In genomic region chrY:20780104-20780654, GRCh38 we compare ENCODE assay signal across 34 cellular contexts. TPM values are rescaled to one million over a fixed set of nuclear protein-coding genes. Genes with fewer than 3 reads are reported as not detected.
"Had no signal": no experiment of that assay in that cellular context is flagged by ENCODE, and none has a peak within 500 bp of the region (broad histone marks: within the 10 kb centered on the region; RNA-seq: fewer than 3 reads in every experiment).

No MANE protein-coding gene starts in this region.

- H3K9me3 Mint-ChIP-seq: activated CD4-positive, alpha-beta memory T cell treated with anti-CD3 and anti-CD28 coated beads for 36 hours; activated naive CD4-positive, alpha-beta T cell treated with anti-CD3 and anti-CD28 coated beads, Interleukin-2, amount 50 U/mL, for 24 hours; activated T-helper 1 cell treated with anti-CD3 and anti-CD28 coated beads, Interleukin-12 subunit alpha, Interleukin-12 subunit beta, Interleukin-2, Interleukin-4 antibody, amounts not matched to agents 30 ng/mL and 10 ng/mL and 1 ng/mL, durations not matched to agents 14 hours and 24 hours and 36 hours had no signal

- H3K4me1 ChIP-seq: adrenal gland, body of pancreas, colonic mucosa, esophagus squamous epithelium, gastroesophageal sphincter, heart right ventricle had no signal

- H3K4me3 ChIP-seq: adrenal gland, body of pancreas, colonic mucosa, esophagus squamous epithelium, gastroesophageal sphincter, heart right ventricle had no signal

- H3K27me3 ChIP-seq: adrenal gland, body of pancreas, colonic mucosa, esophagus squamous epithelium, gastroesophageal sphincter, heart right ventricle had no signal

- ATAC-seq: activated CD8-positive, alpha-beta memory T cell treated with anti-CD3 and anti-CD28 coated beads, Interleukin-2, amount 10 ng/mL, durations not matched to agents 7 days and 5 days; activated CD8-positive, alpha-beta T cell treated with anti-CD3 and anti-CD28 coated beads, Interleukin-2, amount 10 ng/mL, durations not matched to agents 7 days and 5 days; body of pancreas; gastroesophageal sphincter; WTC11 had no signal

- H3K36me3 ChIP-seq: adrenal gland, colonic mucosa, esophagus squamous epithelium, gastroesophageal sphincter, heart right ventricle had no signal

- H3K27ac Mint-ChIP-seq: activated CD4-positive, alpha-beta memory T cell treated with anti-CD3 and anti-CD28 coated beads for 36 hours; activated CD4-positive, alpha-beta T cell treated with anti-CD3 and anti-CD28 coated beads, Interleukin-2, amount 10 ng/mL, durations not matched to agents 24 days and 14 days; activated CD8-positive, alpha-beta memory T cell treated with anti-CD3 and anti-CD28 coated beads, Interleukin-2, amount 10 ng/mL, durations not matched to agents 7 days and 5 days; activated CD8-positive, alpha-beta T cell treated with anti-CD3 and anti-CD28 coated beads, Interleukin-2, amount 10 ng/mL, durations not matched to agents 7 days and 5 days; activated naive CD4-positive, alpha-beta T cell treated with anti-CD3 and anti-CD28 coated beads, Interleukin-2, amount 50 U/mL, for 24 hours; activated T-helper 1 cell treated with anti-CD3 and anti-CD28 coated beads, Interleukin-12 subunit alpha, Interleukin-12 subunit beta, Interleukin-2, Interleukin-4 antibody, amounts not matched to agents 30 ng/mL and 10 ng/mL and 1 ng/mL, durations not matched to agents 14 hours and 24 hours and 36 hours; activated T-helper 2 cell treated with anti-CD3 and anti-CD28 coated beads, Interferon-gamma antibody, Interleukin-2, Interleukin-4, amounts not matched to agents 10 μg/mL and 5 μg/mL and 100 μg/mL, durations not matched to agents 14 hours and 24 hours and 36 hours; WTC11 had no signal

- H3K27ac ChIP-seq: adrenal gland, body of pancreas, colonic mucosa, epithelial cell of prostate, esophagus squamous epithelium, gastroesophageal sphincter, heart right ventricle had no signal

- H3K4me3 Mint-ChIP-seq: activated CD4-positive, alpha-beta memory T cell treated with anti-CD3 and anti-CD28 coated beads for 36 hours; activated CD4-positive, alpha-beta T cell treated with anti-CD3 and anti-CD28 coated beads, Interleukin-2, amount 10 ng/mL, durations not matched to agents 24 days and 14 days; activated CD8-positive, alpha-beta memory T cell treated with anti-CD3 and anti-CD28 coated beads, Interleukin-2, amount 10 ng/mL, durations not matched to agents 7 days and 5 days; activated CD8-positive, alpha-beta T cell treated with anti-CD3 and anti-CD28 coated beads, Interleukin-2, amount 10 ng/mL, durations not matched to agents 7 days and 5 days; activated naive CD4-positive, alpha-beta T cell treated with anti-CD3 and anti-CD28 coated beads, Interleukin-2, amount 50 U/mL, for 24 hours; activated T-helper 1 cell treated with anti-CD3 and anti-CD28 coated beads, Interleukin-12 subunit alpha, Interleukin-12 subunit beta, Interleukin-2, Interleukin-4 antibody, amounts not matched to agents 30 ng/mL and 10 ng/mL and 1 ng/mL, durations not matched to agents 14 hours and 24 hours and 36 hours; WTC11 had no signal

- H3K36me3 Mint-ChIP-seq: activated CD4-positive, alpha-beta memory T cell treated with anti-CD3 and anti-CD28 coated beads for 36 hours; activated naive CD4-positive, alpha-beta T cell treated with anti-CD3 and anti-CD28 coated beads, Interleukin-2, amount 50 U/mL, for 24 hours had no signal

- DNase-seq: activated CD4-positive, alpha-beta memory T cell treated with anti-CD3 and anti-CD28 coated beads for 36 hours; activated CD4-positive, alpha-beta T cell treated with anti-CD3 and anti-CD28 coated beads for 1 hour; activated CD4-positive, alpha-beta T cell treated with anti-CD3 and anti-CD28 coated beads, Interleukin-2, amount 10 ng/mL, durations not matched to agents 24 days and 14 days; activated CD8-positive, alpha-beta memory T cell treated with anti-CD3 and anti-CD28 coated beads, Interleukin-2, amount 10 ng/mL, durations not matched to agents 7 days and 5 days; activated CD8-positive, alpha-beta memory T cell treated with anti-CD3 and anti-CD28 coated beads, Interleukin-2, amount 50 U/mL, for 4 hours; activated CD8-positive, alpha-beta T cell treated with anti-CD3 and anti-CD28 coated beads, Interleukin-2, amount 10 ng/mL, durations not matched to agents 7 days and 5 days; activated effector memory CD4-positive, alpha-beta T cell treated with anti-CD3 and anti-CD28 coated beads, Interleukin-2, amount 50 U/mL, for 16 hours; activated T-cell treated with anti-CD3 and anti-CD28 coated beads, Interleukin-2, amount 50 U/mL, for 1 hour; activated T-cell treated with anti-CD3 and anti-CD28 coated beads, Interleukin-2, amount 50 U/mL, for 48 hours; adrenal gland; amygdala; aorta; body of pancreas; central memory CD4-positive, alpha-beta T cell; cerebellar nuclear complex; colonic mucosa; effector CD8-positive, alpha-beta T cell; esophagus squamous epithelium; foreskin melanocyte; heart right ventricle; T-helper 2 cell had no signal

- H3K27me3 Mint-ChIP-seq: activated CD4-positive, alpha-beta memory T cell treated with anti-CD3 and anti-CD28 coated beads for 36 hours; activated CD4-positive, alpha-beta T cell treated with anti-CD3 and anti-CD28 coated beads, Interleukin-2, amount 10 ng/mL, durations not matched to agents 24 days and 14 days; activated naive CD4-positive, alpha-beta T cell treated with anti-CD3 and anti-CD28 coated beads, Interleukin-2, amount 50 U/mL, for 24 hours had no signal

- H3K4me1 Mint-ChIP-seq: WTC11 had no signal

- H3K9me3 ChIP-seq: adrenal gland, body of pancreas, colonic mucosa, esophagus squamous epithelium, gastroesophageal sphincter, heart right ventricle had no signal

RNA-seq across cellular contexts. Expression of gene RPS4Y2, which starts 24.3 kb away (rescaled TPM):
- total RNA-seq: activated CD4-positive, alpha-beta memory T cell treated with anti-CD3 and anti-CD28 coated beads for 36 hours; activated CD4-positive, alpha-beta T cell treated with anti-CD3 and anti-CD28 coated beads, Interleukin-2, amount 10 ng/mL, durations not matched to agents 24 days and 14 days; activated CD8-positive, alpha-beta memory T cell treated with anti-CD3 and anti-CD28 coated beads for 36 hours; activated T-helper 1 cell treated with anti-CD3 and anti-CD28 coated beads, Interleukin-12 subunit alpha, Interleukin-12 subunit beta, Interleukin-2, Interleukin-4 antibody, amounts not matched to agents 30 ng/mL and 10 ng/mL and 1 ng/mL, durations not matched to agents 14 hours and 24 hours and 36 hours; activated T-helper 2 cell treated with anti-CD3 and anti-CD28 coated beads, Interferon-gamma antibody, Interleukin-2, Interleukin-4, amounts not matched to agents 10 μg/mL and 5 μg/mL and 100 μg/mL, durations not matched to agents 14 hours and 24 hours and 36 hours; adrenal gland; aorta; body of pancreas; colonic mucosa; dermis microvascular lymphatic vessel endothelial cell; endothelial cell of umbilical vein; esophagus squamous epithelium; fibroblast of lung; fibroblast of villous mesenchyme; gastroesophageal sphincter; glomerular endothelial cell; heart right ventricle; WTC11 had no signal
- polyA plus RNA-seq: adrenal gland, aorta, endothelial cell of umbilical vein, esophagus, fibroblast of lung, heart right ventricle had no signal
